1 cellular context compared by ENCODE assay signal in the genomic region with DNA sequence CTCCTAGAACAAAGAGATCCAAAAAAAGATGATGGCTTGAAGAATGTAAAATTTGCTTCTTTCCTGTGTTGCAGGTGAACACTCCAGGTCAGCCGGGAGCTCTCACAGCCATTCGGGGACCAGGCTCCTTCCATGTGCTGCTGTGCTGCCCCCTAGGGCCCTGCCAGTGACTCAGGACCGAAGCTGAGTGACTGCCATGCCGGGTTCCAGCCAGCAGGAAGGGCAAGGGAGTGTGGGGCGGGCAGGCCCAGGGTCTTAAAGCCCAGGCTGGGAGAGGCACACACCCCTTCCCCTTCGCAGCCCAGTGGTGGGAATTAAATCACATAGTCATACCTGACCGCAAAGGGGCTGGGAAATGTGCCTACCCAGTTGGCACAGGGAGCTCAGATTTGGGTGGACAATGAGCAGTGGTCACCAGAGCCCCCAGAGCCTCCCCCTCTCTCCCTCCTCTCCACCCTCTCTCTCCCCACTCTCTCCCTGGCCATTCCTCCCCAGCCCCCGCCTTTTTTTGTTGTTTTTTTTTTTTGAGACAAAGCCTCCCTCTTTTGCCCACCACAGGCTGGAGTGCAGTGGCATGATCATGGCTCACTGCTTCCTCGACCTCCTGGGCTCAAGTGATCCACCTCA.
A peak's percentile ranks its signal among the peaks of the same experiment; 100 is the strongest.
TF ChIP-seq lines count a peak whose summit lies in the region.

No MANE protein-coding gene starts in this region.

TF ChIP-seq in HEK293, 187 proteins besides CTCF, POLR2A, EP300 and RAD21 (continued from another document):
- TF ChIP-seq ZNF398 (tag by site-specific recombination; IDR thresholded peaks at IDR 0.05) = peak; percentile 59; the same call in 1 of the 2 replicates
- TF ChIP-seq ZNF488 (tag by site-specific recombination; IDR thresholded peaks at IDR 0.05) = no peak
- peak; percentile 20; the same call in 1 of the 2 replicates for TF ChIP-seq ZNF335 (tag by site-specific recombination; conservative IDR thresholded peaks at IDR 0.05)
- TF ChIP-seq ZNF548 (tag by site-specific recombination; IDR thresholded peaks at IDR 0.05) = no peak
- TF ChIP-seq GLIS1 (tag by site-specific recombination; IDR thresholded peaks at IDR 0.05) = peak; percentile 78
- TF ChIP-seq KLF8 (tag by site-specific recombination; IDR thresholded peaks at IDR 0.05) = peak; percentile 10; the same call in 1 of the 2 replicates
- peak; percentile 32 for TF ChIP-seq ZFHX2 (tag by site-specific recombination; conservative IDR thresholded peaks at IDR 0.05)
- no peak for TF ChIP-seq ZNF341 (tag by site-specific recombination; IDR thresholded peaks at IDR 0.05; ENCODE audit: low read depth)
- peak; percentile 73 for TF ChIP-seq ZNF654 (tag by site-specific recombination; IDR thresholded peaks at IDR 0.05; ENCODE audit: low read depth)
- TF ChIP-seq ZNF112 (tag by site-specific recombination; IDR thresholded peaks at IDR 0.05) = no peak
- TF ChIP-seq ZNF544 (tag by site-specific recombination; IDR thresholded peaks at IDR 0.05) = no peak
- no peak for TF ChIP-seq ZNF184 (tag by site-specific recombination; IDR thresholded peaks at IDR 0.05)
- TF ChIP-seq KLF9 (tag by site-specific recombination; IDR thresholded peaks at IDR 0.05; ENCODE audit: low read depth) = peak; percentile 33; the same call in 1 of the 2 replicates
- TF ChIP-seq ZFP3 (tag by site-specific recombination; IDR thresholded peaks at IDR 0.05; ENCODE audit: low read depth) = no peak
- no peak for TF ChIP-seq ZNF514 (tag by site-specific recombination; IDR thresholded peaks at IDR 0.05)
- 0 out of 2 replicates have a peak, but pooled peaks have one; percentile 10 for TF ChIP-seq WT1 (tag by site-specific recombination; IDR thresholded peaks at IDR 0.05)
- 0 out of 2 replicates have a peak, but pooled peaks have one; percentile 40 for TF ChIP-seq ZNF324 (tag by site-specific recombination; IDR thresholded peaks at IDR 0.05)
- TF ChIP-seq ZBTB8A (tag by site-specific recombination; IDR thresholded peaks at IDR 0.05) = peak; percentile 22; the same call in 1 of the 2 replicates
- no peak for TF ChIP-seq ZNF701 (tag by site-specific recombination; IDR thresholded peaks at IDR 0.05)
